ENCODE assay signal across 8 cellular contexts in genomic region chr14:105705862-105706781, GRCh38.
DNase-seq lines count a peak whose midpoint lies in the region; ATAC-seq, FAIRE-seq and TF ChIP-seq lines count a peak whose summit lies in the region.
"Not testable (repeated sequence)": the region's sequence is repeated elsewhere in the genome, so short reads cannot be mapped to it uniquely, and the experiment has no call there.

No MANE protein-coding gene starts in this region.

- H3K27ac ChIP-seq in A549; naive thymus-derived CD4-positive, alpha-beta T cell (ENCODE audit: low read depth, low read length): not testable (repeated sequence)

- not testable (repeated sequence) for TF ChIP-seq CTCF in A549 (IDR thresholded peaks at IDR 0.05); chondrocyte (IDR thresholded peaks at IDR 0.05)

- FAIRE-seq in A549 (lab: Jason Lieb, UNC): not testable (repeated sequence)
- peak; percentile 99 for FAIRE-seq in GM12891 (lab: Jason Lieb, UNC)

- H3K4me3 Mint-ChIP-seq in T-helper 17 cell; chondrocyte (ENCODE audit: unreplicated experiment); naive thymus-derived CD4-positive, alpha-beta T cell: not testable (repeated sequence)

- POLR2A ChIA-PET in A549 (lab: Yijun Ruan, JAX); naive thymus-derived CD4-positive, alpha-beta T cell (lab: Charles Lee): not testable (repeated sequence)

- WGBS in A549 (ENCODE audit: missing lambda C conversion rate): 8% methylated on average over 6 of the region's 15 CpGs

- not testable (repeated sequence) for H3K9me3 ChIP-seq in A549; T-helper 17 cell (ENCODE audit: control insufficient read depth, low read length, poor library complexity, severe bottlenecking); naive thymus-derived CD4-positive, alpha-beta T cell (ENCODE audit: control insufficient read depth in 2 of 3, low read length in 3 of 3)

- H3K36me3 ChIP-seq in naive thymus-derived CD4-positive, alpha-beta T cell (ENCODE audit: control insufficient read depth in 2 of 3, insufficient read depth in 3 of 3, low read length in 3 of 3): not testable (repeated sequence)

- H3K27me3 ChIP-seq in naive thymus-derived CD4-positive, alpha-beta T cell (ENCODE audit: control insufficient read depth in 2 of 2, insufficient read depth in 2 of 2, low read length in 2 of 2): not testable (repeated sequence)

- H3K4me1 Mint-ChIP-seq in T-helper 17 cell; chondrocyte (ENCODE audit: low read depth); naive thymus-derived CD4-positive, alpha-beta T cell: not testable (repeated sequence)

- H3K27me3 Mint-ChIP-seq in T-helper 17 cell; chondrocyte (ENCODE audit: low read depth); naive thymus-derived CD4-positive, alpha-beta T cell: not testable (repeated sequence)

- not testable (repeated sequence) for TF ChIP-seq EP300 in A549 (IDR thresholded peaks at IDR 0.05)

- TF ChIP-seq POLR2A in A549 (IDR thresholded peaks at IDR 0.05; ENCODE audit: low read length); GM12891 (IDR thresholded peaks at IDR 0.05; ENCODE audit: low read depth, low read length): not testable (repeated sequence)

- H3K4me3 ChIP-seq in A549; naive thymus-derived CD4-positive, alpha-beta T cell (ENCODE audit: low read length): not testable (repeated sequence)

- not testable (repeated sequence) for H3K4me2 ChIP-seq in A549

- ATAC-seq in A549 (peak; percentile 5 to 40; a peak in 4 of 6 replicates), GM19438 (IDR thresholded peaks at IDR 0.05; ENCODE audit: low read depth, unreplicated experiment) (peak; percentile 36), HG02610 (IDR thresholded peaks at IDR 0.05; ENCODE audit: unreplicated experiment) (peak; percentile 32), HG03442 (IDR thresholded peaks at IDR 0.05; ENCODE audit: unreplicated experiment) (peak; percentile 38), T-helper 17 cell (peak; percentile 78)
- ATAC-seq in naive thymus-derived CD4-positive, alpha-beta T cell: peak; percentile 50

- CTCF ChIA-PET in A549 (lab: Yijun Ruan, JAX); naive thymus-derived CD4-positive, alpha-beta T cell (lab: Charles Lee): not testable (repeated sequence)

- not testable (repeated sequence) for H3K36me3 Mint-ChIP-seq in T-helper 17 cell (ENCODE audit: low read depth); chondrocyte (ENCODE audit: low read depth); naive thymus-derived CD4-positive, alpha-beta T cell

- intact Hi-C loops in naive thymus-derived CD4-positive, alpha-beta T cell (cut with micrococcal nuclease): not testable (repeated sequence)

- not testable (repeated sequence) for H3K4me1 ChIP-seq in A549; naive thymus-derived CD4-positive, alpha-beta T cell (ENCODE audit: control insufficient read depth in 2 of 2, insufficient read depth in 2 of 2, low read length in 2 of 2)

- not testable (repeated sequence) for H3K27ac Mint-ChIP-seq in T-helper 17 cell; chondrocyte (ENCODE audit: unreplicated experiment); naive thymus-derived CD4-positive, alpha-beta T cell

- not testable (repeated sequence) for TF ChIP-seq RAD21 in A549 (conservative IDR thresholded peaks at IDR 0.05 in 1 of 2, IDR thresholded peaks at IDR 0.05 in 1 of 2)

- H3K9me3 Mint-ChIP-seq in chondrocyte (ENCODE audit: low read depth): peaks cover 19% of the 10 kb centered on the region
- not testable (repeated sequence) for H3K9me3 Mint-ChIP-seq in naive thymus-derived CD4-positive, alpha-beta T cell

- DNase-seq in A549 (ENCODE audit: low read depth in 1 of 2, low spot score in 1 of 2); GM12891 (ENCODE audit: insufficient read length, low spot score); T-helper 17 cell; naive thymus-derived CD4-positive, alpha-beta T cell: not testable (repeated sequence)
- DNase-seq in chondrocyte (ENCODE audit: low spot score): peak; percentile 81

Comparison
In these comparisons a context has a peak if more than half of its experiments do, and no peak if none do; other contexts are left out.
1. ATAC-seq: peak in every context shown above with its lines; median percentile 78 in T-helper 17 cell; 50 in naive thymus-derived CD4-positive, alpha-beta T cell; 38 in HG03442; 36 in GM19438; 32 in HG02610; 22 in A549.